In the genomic region with DNA sequence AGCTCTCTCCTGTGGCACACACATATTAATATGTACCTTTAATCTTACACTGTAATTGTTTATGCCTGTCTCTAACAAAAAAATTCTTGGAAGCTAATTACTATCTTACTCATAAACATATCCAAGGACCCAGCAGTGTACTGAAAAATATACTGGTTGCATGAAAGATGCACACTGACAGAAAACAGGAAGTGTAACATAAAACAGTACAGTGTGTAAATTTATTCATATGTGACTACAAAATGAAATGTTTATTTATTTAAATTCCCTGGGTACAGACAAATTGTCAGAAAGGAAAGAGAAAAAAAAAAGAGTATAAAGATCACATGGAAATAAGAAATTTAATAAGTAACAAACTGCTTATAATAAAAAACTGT, we compare ENCODE assay signal across 17 cellular contexts. TPM values are rescaled to one million over a fixed set of nuclear protein-coding genes. Genes with fewer than 3 reads are reported as not detected.
A peak's percentile ranks its signal among the peaks of the same experiment; 100 is the strongest.
DNase-seq lines count a peak whose midpoint lies in the region; ATAC-seq, FAIRE-seq and TF ChIP-seq lines count a peak whose summit lies in the region.
"Had no signal": no experiment of that assay in that cellular context is flagged by ENCODE, and none has a peak within 500 bp of the region (broad histone marks: within the 10 kb centered on the region; RNA-seq: fewer than 3 reads in every experiment).

No MANE protein-coding gene starts in this region.

- no peak for TF ChIP-seq POLR2A in GM12891 (IDR thresholded peaks at IDR 0.05; ENCODE audit: low read depth, low read length)

- H3K36me3 Mint-ChIP-seq in central memory CD8-positive, alpha-beta T cell (ENCODE audit: insufficient read depth): peaks cover 3% of the 10 kb centered on the region

- no peak for FAIRE-seq in GM12891 (lab: Jason Lieb, UNC)
- FAIRE-seq: pancreas, RCC 7860 had no signal

- peaks cover 83% of the 10 kb centered on the region for H3K4me1 Mint-ChIP-seq in central memory CD8-positive, alpha-beta T cell

- H3K27me3 Mint-ChIP-seq in central memory CD8-positive, alpha-beta T cell: no peaks in the 10 kb centered on the region

- H3K4me3 Mint-ChIP-seq in central memory CD8-positive, alpha-beta T cell: no peak overlapping the region
- H3K4me3 Mint-ChIP-seq: T-helper 1 cell treated with Interleukin-12 subunit alpha and Interleukin-12 subunit beta and Interleukin-4 antibody, amounts not matched to agents 30 μg/mL and 1 μg/mL, for 36 hours had no signal

- intact Hi-C loops in left ventricle myocardium superior (cut with micrococcal nuclease): no loop called here

- H3K9me3 Mint-ChIP-seq in central memory CD8-positive, alpha-beta T cell: no peaks in the 10 kb centered on the region
- H3K9me3 Mint-ChIP-seq: T-helper 1 cell treated with Interleukin-12 subunit alpha and Interleukin-12 subunit beta and Interleukin-4 antibody, amounts not matched to agents 30 μg/mL and 1 μg/mL, for 36 hours had no signal

- ATAC-seq in GM21390 (IDR thresholded peaks at IDR 0.05; ENCODE audit: unreplicated experiment): peak; percentile 19
- peak; percentile 23 for ATAC-seq in HG03175 (IDR thresholded peaks at IDR 0.05; ENCODE audit: unreplicated experiment)
- no peak for ATAC-seq in central memory CD8-positive, alpha-beta T cell (replicated peaks; ENCODE audit: extremely low read depth, poor library complexity, severe bottlenecking)
- no peak for ATAC-seq in left ventricle myocardium superior

- no peak for DNase-seq in GM12891 (ENCODE audit: insufficient read length, low spot score)
- no peak for DNase-seq in central memory CD8-positive, alpha-beta T cell (ENCODE audit: low spot score in 2 of 2)
- no peak for DNase-seq in left ventricle myocardium superior
- DNase-seq in stimulated activated CD4-positive, alpha-beta T cell treated with anti-CD3 and anti-CD28 coated beads, Interleukin-15, amount 100 ng/mL, for 24 hours: no peak
- DNase-seq in NCI-H345 treated with DMSO at 0.1 percent for 48 hours (lab: John Stamatoyannopoulos, UW; ENCODE audit: unreplicated experiment): no peak
- DNase-seq in SW480 (ENCODE audit: low spot score): no peak
- DNase-seq: activated CD4-positive, alpha-beta T cell treated with anti-CD3 and anti-CD28 coated beads, Interleukin-2, amount 50 U/mL, for 1 hour; DMS 273 treated with DMSO at 0.1 percent for 48 hours; effector CD4-positive, alpha-beta T cell; MG63; NCI-H2171 treated with DMSO at 0.1 percent for 48 hours; pancreas; uterus had no signal

- peak overlapping the region; percentile 13 for H3K27ac Mint-ChIP-seq in central memory CD8-positive, alpha-beta T cell (ENCODE audit: low read depth)
- H3K27ac Mint-ChIP-seq: T-helper 1 cell treated with Interleukin-12 subunit alpha and Interleukin-12 subunit beta and Interleukin-4 antibody, amounts not matched to agents 30 μg/mL and 1 μg/mL, for 36 hours had no signal

TF ChIP-seq in GM12891, 5 proteins besides CTCF, POLR2A, EP300 and RAD21:
- TF ChIP-seq SPI1 (IDR thresholded peaks at IDR 0.05; ENCODE audit: low read depth, low read length) (peak; percentile 86), POU2F2 (IDR thresholded peaks at IDR 0.05; ENCODE audit: low read depth, low read length) (no peak)

RNA-seq across cellular contexts. Expression of a gene that starts 28.5 kb away (rescaled TPM):
- polyA plus RNA-seq in GM12891 (2012; ENCODE audit: low read depth, missing spikeins): 22.4 TPM
- total RNA-seq in left ventricle myocardium superior: 29.0 TPM

Comparison
In these comparisons a context has a peak if more than half of its experiments do, and no peak if none do; other contexts are left out.
1. ATAC-seq: peak in GM21390 (single experiment) and HG03175 (single experiment); none in central memory CD8-positive, alpha-beta T cell (single experiment) and left ventricle myocardium superior (single experiment).